In the genomic region with DNA sequence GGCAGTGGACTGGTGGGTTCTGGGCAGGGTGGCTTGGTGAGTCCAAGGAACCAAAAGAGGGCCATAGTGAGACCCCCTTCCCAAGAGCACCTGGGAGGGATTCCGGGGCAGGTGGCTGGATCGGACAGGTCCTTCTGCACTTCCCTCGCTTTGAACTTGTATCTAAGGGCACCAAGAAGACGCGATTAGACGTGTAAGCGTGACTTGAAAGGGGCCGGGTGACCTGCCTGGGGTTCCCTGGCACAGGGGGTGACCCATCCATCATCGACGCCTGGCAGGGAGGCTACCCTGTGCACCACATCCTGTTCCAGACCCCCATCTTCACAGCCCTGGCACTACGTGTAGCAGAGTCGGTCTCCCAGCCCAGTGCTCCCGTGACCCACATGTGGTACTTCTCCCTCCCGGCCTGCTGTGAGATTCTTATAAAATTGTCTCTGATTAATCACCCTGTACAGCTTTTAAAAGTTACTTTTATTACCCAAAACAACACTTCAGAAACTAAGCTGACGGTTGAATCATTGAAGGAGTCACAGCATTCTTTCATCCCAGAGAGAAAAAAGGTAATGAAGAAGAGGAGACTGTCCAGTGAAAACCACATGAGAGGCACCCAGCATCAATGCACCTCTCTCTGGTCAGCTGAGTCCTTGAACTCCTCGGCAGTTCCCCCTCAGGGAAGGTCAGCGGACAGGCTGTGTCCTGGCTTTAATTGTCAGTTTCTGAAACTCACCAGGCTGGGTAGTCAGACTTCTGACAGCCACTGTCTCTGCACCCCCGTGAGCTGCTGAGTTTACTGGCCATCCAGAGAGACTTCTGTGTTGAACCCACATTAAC, we compare ENCODE assay signal across 19 cellular contexts. TPM values are rescaled to one million over a fixed set of nuclear protein-coding genes. Genes with fewer than 3 reads are reported as not detected.
DNase-seq lines count a peak whose midpoint lies in the region; ATAC-seq and TF ChIP-seq lines count a peak whose summit lies in the region.
"Had no signal": no experiment of that assay in that cellular context is flagged by ENCODE, and none has a peak within 500 bp of the region (broad histone marks: within the 10 kb centered on the region; RNA-seq: fewer than 3 reads in every experiment).

No MANE protein-coding gene starts in this region.

- ATAC-seq in Panc1 = no peak
- ATAC-seq in sciatic nerve = no peak
- ATAC-seq: activated CD8-positive, alpha-beta T cell treated with anti-CD3 and anti-CD28 coated beads for 36 hours had no signal

- no peak for TF ChIP-seq CTCF in Panc1 (IDR thresholded peaks at IDR 0.05)
- TF ChIP-seq CTCF in endodermal cell (conservative IDR thresholded peaks at IDR 0.05) = no peak
- no peak for TF ChIP-seq CTCF in coronary artery (IDR thresholded peaks at IDR 0.05)

- POLR2A ChIA-PET in Panc1 (lab: Charles Lee) = interaction anchor here (0.7 kb wide), 1 partner anchor 20 kb away, joined by 3 read pairs; no protein-coding TSS in a partner anchor

- CTCF ChIA-PET in Panc1 (lab: Charles Lee) = no interaction called here

- peaks cover 93% of the 10 kb centered on the region for H3K4me1 ChIP-seq in Panc1 (ENCODE audit: control insufficient read depth, insufficient read depth, low read length)
- H3K4me1 ChIP-seq in endodermal cell (ENCODE audit: control insufficient read depth, insufficient read depth, low read length) = peaks cover 10% of the 10 kb centered on the region

- DNase-seq in ELR (ENCODE audit: low read depth) = peak; percentile 66
- no peak for DNase-seq in Panc1 (ENCODE audit: low read depth, low spot score)
- peak; percentile 35 for DNase-seq in endodermal cell
- DNase-seq in sciatic nerve (ENCODE audit: low spot score) = peak; percentile 53
- DNase-seq in activated naive CD4-positive, alpha-beta T cell (lab: John Stamatoyannopoulos, UW) = no peak
- no peak for DNase-seq in coronary artery (ENCODE audit: low spot score)
- no peak for DNase-seq in NCI-H446 treated with DMSO at 0.1 percent for 48 hours (lab: John Stamatoyannopoulos, UW)
- DNase-seq: activated CD8-positive, alpha-beta T cell treated with anti-CD3 and anti-CD28 coated beads for 36 hours; C1 segment of cervical spinal cord; DND-41; effector memory CD4-positive, alpha-beta T cell; mesendoderm; NCI-H2081 treated with DMSO at 0.1 percent for 48 hours; NCI-H748 treated with DMSO at 0.1 percent for 48 hours; occipital lobe; stimulated activated CD4-positive, alpha-beta T cell treated with anti-CD3 and anti-CD28 coated beads, Interleukin-12 subunit alpha, Interleukin-12 subunit beta, amount 100 ng/mL, for 4 hours had no signal

- WGBS in endodermal cell (ENCODE audit: insufficient coverage in 1 of 2, insufficient read length in 1 of 2), 2 experiments = 79 to 88% methylated on average over 15 to 18 of the region's 18 CpGs

- H3K27ac Mint-ChIP-seq in endodermal cell = no peak overlapping the region
- H3K27ac Mint-ChIP-seq: activated CD8-positive, alpha-beta T cell treated with anti-CD3 and anti-CD28 coated beads for 36 hours; activated T-helper 2 cell treated with anti-CD3 and anti-CD28 coated beads, Interferon-gamma antibody, Interleukin-2, Interleukin-4, amounts not matched to agents 10 μg/mL and 5 μg/mL and 100 μg/mL, durations not matched to agents 14 hours and 24 hours and 36 hours had no signal

- intact Hi-C loops in Panc1 (cut with micrococcal nuclease; ENCODE audit: unreplicated experiment) = loop anchor here (5.0 kb wide), 1 partner anchor 137 kb away; no protein-coding TSS in a partner anchor
- intact Hi-C loops in sciatic nerve (cut with DNase I) = no loop called here

- H3K9me3 ChIP-seq in Panc1 (ENCODE audit: control insufficient read depth, insufficient read depth, low read depth, low read length) (no peaks in the 10 kb centered on the region), endodermal cell (ENCODE audit: control insufficient read depth, low read length) (no peaks in the 10 kb centered on the region)
- H3K9me3 ChIP-seq: breast epithelium, gastrocnemius medialis had no signal

- H3K27me3 Mint-ChIP-seq in endodermal cell (ENCODE audit: insufficient read depth) = no peaks in the 10 kb centered on the region

- peak overlapping the region; percentile 100 for H3K27ac ChIP-seq in Panc1 (ENCODE audit: low read length)
- H3K27ac ChIP-seq in endodermal cell (ENCODE audit: low read depth, low read length) = peak overlapping the region; percentile 22
- no peak overlapping the region for H3K27ac ChIP-seq in coronary artery

- H3K9me3 Mint-ChIP-seq in endodermal cell = no peaks in the 10 kb centered on the region
- H3K9me3 Mint-ChIP-seq: activated CD8-positive, alpha-beta T cell treated with anti-CD3 and anti-CD28 coated beads for 36 hours; activated T-helper 2 cell treated with anti-CD3 and anti-CD28 coated beads, Interferon-gamma antibody, Interleukin-2, Interleukin-4, amounts not matched to agents 10 μg/mL and 5 μg/mL and 100 μg/mL, durations not matched to agents 14 hours and 24 hours and 36 hours had no signal

- no TSS peak for BruUV-seq in Panc1 (replicated peaks; lab: Mats Ljungman, UMichigan)

- no peak overlapping the region for H3K9ac ChIP-seq in endodermal cell (ENCODE audit: extremely low read depth, low read length, poor library complexity, severe bottlenecking)

- H3K4me1 Mint-ChIP-seq in endodermal cell = peaks cover 31% of the 10 kb centered on the region

- H3K4me3 Mint-ChIP-seq in endodermal cell = no peak overlapping the region
- H3K4me3 Mint-ChIP-seq: activated CD8-positive, alpha-beta T cell treated with anti-CD3 and anti-CD28 coated beads for 36 hours had no signal

- H3K36me3 Mint-ChIP-seq in endodermal cell (ENCODE audit: low read depth) = peaks cover 20% of the 10 kb centered on the region

- in situ Hi-C loops in Panc1 (cut with HindIII; ENCODE audit: low pct_unique_long_range_greater_than_20kb, low sequenced_read_pairs) = no loop called here

- no peaks in the 10 kb centered on the region; the same call in 1 of the 2 replicates for H3K36me3 ChIP-seq in Panc1 (ENCODE audit: control insufficient read depth, insufficient read depth, low read length)
- peaks cover 37% of the 10 kb centered on the region for H3K36me3 ChIP-seq in endodermal cell (ENCODE audit: control insufficient read depth, insufficient read depth, low read length)
- H3K36me3 ChIP-seq: breast epithelium, gastrocnemius medialis had no signal

- H3K4me3 ChIP-seq in Panc1 (ENCODE audit: low read depth in 2 of 2, low read length in 2 of 2) = peak overlapping the region in 1 of 2 experiments; percentile 8; a peak in 1 of 4 replicates
- H3K4me3 ChIP-seq in endodermal cell (ENCODE audit: low read length) = no peak overlapping the region
- H3K4me3 ChIP-seq in coronary artery = no peak overlapping the region
- H3K4me3 ChIP-seq: breast epithelium, gastrocnemius medialis had no signal

- no peaks in the 10 kb centered on the region for H3K27me3 ChIP-seq in Panc1 (ENCODE audit: control insufficient read depth, insufficient read depth, low read length)
- H3K27me3 ChIP-seq in endodermal cell (ENCODE audit: control insufficient read depth, insufficient read depth, low read length, poor library complexity, severe bottlenecking) = no peaks in the 10 kb centered on the region
- H3K27me3 ChIP-seq: breast epithelium, gastrocnemius medialis had no signal

RNA-seq across cellular contexts. Expression of a gene that starts 13.0 kb away (rescaled TPM):
- total RNA-seq in Panc1 (2021; ENCODE audit: unreplicated experiment) = 133 TPM
- polyA plus RNA-seq in Panc1 (2012; ENCODE audit: insufficient read length) = 102 TPM
- total RNA-seq in endodermal cell = 10 to 100 TPM; 49.1 to 53.4 TPM
- 77.6 TPM for polyA plus RNA-seq in endodermal cell (2013, experiment 1 of 2)
- polyA plus RNA-seq in endodermal cell (2013, experiment 2 of 2) = 78.9 TPM
- 26.7 TPM for total RNA-seq in sciatic nerve

Comparison
In these comparisons a context has a peak if more than half of its experiments do, and no peak if none do; other contexts are left out.
1. DNase-seq: peak in ELR (single experiment), endodermal cell (single experiment) and sciatic nerve (single experiment); none in Panc1 (single experiment), activated naive CD4-positive, alpha-beta T cell (0 of 4), coronary artery (single experiment) and NCI-H446 treated with DMSO at 0.1 percent for 48 hours (single experiment).
2. H3K27ac ChIP-seq: peak in Panc1 (single experiment) and endodermal cell (single experiment); none in coronary artery (0 of 2).